ENCODE assay signal across 2 cellular contexts in the genomic region with DNA sequence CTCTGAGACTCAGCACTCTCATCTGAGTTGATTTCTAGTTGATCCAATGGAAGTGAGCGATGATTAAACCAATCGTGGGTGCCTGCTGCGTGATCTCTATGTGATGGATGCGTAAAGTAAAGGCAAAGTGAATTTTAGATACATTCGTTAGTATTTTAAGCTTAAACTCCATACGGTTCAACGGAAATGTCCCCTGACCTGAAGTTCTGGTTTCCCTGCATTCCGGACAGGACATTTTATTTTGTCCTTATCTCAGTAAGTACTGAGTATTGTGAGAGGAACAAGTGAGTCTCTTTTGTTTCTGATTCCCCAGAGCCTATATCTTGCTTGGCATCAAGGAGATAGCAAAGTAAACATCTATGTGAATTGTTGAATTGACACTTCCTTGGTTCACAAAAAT. TPM values are rescaled to one million over a fixed set of nuclear protein-coding genes. Genes with fewer than 3 reads are reported as not detected.
"Had no signal": no experiment of that assay in that cellular context is flagged by ENCODE, and none has a peak within 500 bp of the region (broad histone marks: within the 10 kb centered on the region; RNA-seq: fewer than 3 reads in every experiment).

No MANE protein-coding gene starts in this region.

RNA-seq across cellular contexts. Expression of a gene that starts 57.9 kb away (rescaled TPM):
- total RNA-seq: MCF 10A, NCI-H460 had no signal
